1 cellular context compared by ENCODE assay signal in genomic region chr1:99820546-99820945, GRCh38.
TF ChIP-seq lines count a peak whose summit lies in the region.

No MANE protein-coding gene starts in this region.

TF ChIP-seq in GM23338, 12 proteins besides CTCF, POLR2A, EP300 and RAD21 (continued from another document):
- TF ChIP-seq ZNF462 (CRISPR knock-in tag; IDR thresholded peaks at IDR 0.05) (no peak), ETS1 (IDR thresholded peaks at IDR 0.05) (no peak), EZH2 (IDR thresholded peaks at IDR 0.05; ENCODE audit: low read depth, unreplicated experiment) (no peak), ZNF114 (CRISPR knock-in tag; IDR thresholded peaks at IDR 0.05) (no peak), CREB1 (CRISPR knock-in tag; IDR thresholded peaks at IDR 0.05; ENCODE audit: low read depth) (no peak), JUNB (IDR thresholded peaks at IDR 0.05; ENCODE audit: unreplicated experiment) (no peak)
TF ChIP-seq in GM23338: peak in this region for 0.
